ENCODE assay signal across 26 cellular contexts in genomic region chr5:163384669-163385068, GRCh38. TPM values are rescaled to one million over a fixed set of nuclear protein-coding genes. Genes with fewer than 3 reads are reported as not detected.
DNase-seq lines count a peak whose midpoint lies in the region; ATAC-seq and TF ChIP-seq lines count a peak whose summit lies in the region.
"Had no signal": no experiment of that assay in that cellular context is flagged by ENCODE, and none has a peak within 500 bp of the region (broad histone marks: within the 10 kb centered on the region; RNA-seq: fewer than 3 reads in every experiment).

No MANE protein-coding gene starts in this region.

- H2BK15ac ChIP-seq in mesenchymal stem cell (ENCODE audit: low read depth, poor library complexity, severe bottlenecking) = no peak overlapping the region
- no peak overlapping the region for H2BK15ac ChIP-seq in H9 (ENCODE audit: low read depth, low read length)

- H3K4ac ChIP-seq in mesenchymal stem cell (ENCODE audit: low read depth in 1 of 2, low read length in 2 of 2) = no peak overlapping the region
- H3K4ac ChIP-seq in H9 (ENCODE audit: low read depth, low read length) = no peak overlapping the region

- H4K8ac ChIP-seq in mesenchymal stem cell (ENCODE audit: low read length) (no peak overlapping the region), H9 (replicated peaks; ENCODE audit: insufficient read length, low read depth, low read length) (no peak overlapping the region)

- H3K27me3 ChIP-seq in mesenchymal stem cell (ENCODE audit: control insufficient read depth in 1 of 2, insufficient read depth in 1 of 2, low read length in 2 of 2) (no peaks in the 10 kb centered on the region), PC-3 (ENCODE audit: low read length) (no peaks in the 10 kb centered on the region), H9 (ENCODE audit: insufficient read depth, low read length) (no peaks in the 10 kb centered on the region)

- H3K9me2 ChIP-seq in PC-3 (replicated peaks; ENCODE audit: low read length) = no peaks in the 10 kb centered on the region

- H3K79me1 ChIP-seq in mesenchymal stem cell (replicated peaks; ENCODE audit: low read length, poor library complexity, severe bottlenecking) (no peaks in the 10 kb centered on the region), H9 (ENCODE audit: insufficient read depth, low read depth, low read length, poor library complexity, severe bottlenecking) (no peaks in the 10 kb centered on the region)

- DNase-seq in G401 (ENCODE audit: low spot score) = peak; percentile 15
- DNase-seq in mesenchymal stem cell = no peak
- DNase-seq in superior temporal gyrus (ENCODE audit: extremely low spot score) = peak; percentile 78
- DNase-seq in PC-3 = no peak
- DNase-seq in H9 = no peak
- DNase-seq in activated naive CD4-positive, alpha-beta T cell treated with anti-CD3 and anti-CD28 coated beads for 36 hours = no peak
- DNase-seq: AML-193; C1 segment of cervical spinal cord; CD4-positive, alpha-beta memory T cell; COR-L47; DMS79; EL; NCI-H1048; NCI-H1417; NCI-H1694; NCI-H2081 treated with DMSO at 0.1 percent for 48 hours; NCI-H2171; NCI-H226; NCI-H510A; NCI-H748 treated with DMSO at 0.1 percent for 48 hours; PC-9; Right ventricle myocardium superior; RPMI8226 had no signal

- no peaks in the 10 kb centered on the region for H3K27me3 Mint-ChIP-seq in H9 (ENCODE audit: low read depth)
- H3K27me3 Mint-ChIP-seq in activated naive CD4-positive, alpha-beta T cell treated with anti-CD3 and anti-CD28 coated beads for 36 hours (ENCODE audit: low read depth) = peaks cover 2% of the 10 kb centered on the region

- POLR2A ChIA-PET in PC-3 (lab: Charles Lee; ENCODE audit: unreplicated experiment) = no interaction called here

- in situ Hi-C loops in G401 (cut with HindIII; ENCODE audit: low sequenced_read_pairs) = no loop called here

- H3K14ac ChIP-seq in mesenchymal stem cell (ENCODE audit: low read length in 2 of 2) (no peak overlapping the region), H9 (ENCODE audit: insufficient read depth, low read length) (no peak overlapping the region)

- H3K9me3 ChIP-seq in mesenchymal stem cell (ENCODE audit: control insufficient read depth, low read length) (no peaks in the 10 kb centered on the region), PC-3 (ENCODE audit: low read length) (no peaks in the 10 kb centered on the region), H9 (ENCODE audit: control insufficient read depth, low read depth, low read length) (no peaks in the 10 kb centered on the region)

- H3K23me2 ChIP-seq in H9 (ENCODE audit: insufficient read length, low read depth, low read length, poor library complexity, severe bottlenecking) = no peaks in the 10 kb centered on the region

- H2AFZ ChIP-seq in mesenchymal stem cell (ENCODE audit: low read depth, low read length) (no peak overlapping the region), PC-3 (ENCODE audit: low read length) (no peak overlapping the region), H9 (ENCODE audit: low read length) (no peak overlapping the region)
- H2AFZ ChIP-seq: PC-9 had no signal

- H3K4me3 Mint-ChIP-seq in H9 = no peak overlapping the region
- no peak overlapping the region for H3K4me3 Mint-ChIP-seq in activated naive CD4-positive, alpha-beta T cell treated with anti-CD3 and anti-CD28 coated beads for 36 hours
- H3K4me3 Mint-ChIP-seq: CD4-positive, alpha-beta memory T cell had no signal

- H3K36me3 ChIP-seq in mesenchymal stem cell (ENCODE audit: control insufficient read depth in 1 of 2, insufficient read depth in 2 of 2, low read depth in 1 of 2, low read length in 2 of 2) = no peaks in the 10 kb centered on the region
- no peaks in the 10 kb centered on the region for H3K36me3 ChIP-seq in PC-3 (ENCODE audit: low read depth, low read length)

- H3K56ac ChIP-seq in H9 (ENCODE audit: insufficient read length, low read depth, low read length) = no peak overlapping the region

- H2BK120ac ChIP-seq in mesenchymal stem cell (ENCODE audit: low read depth, low read length) (no peak overlapping the region), H9 (ENCODE audit: low read depth, low read length, poor library complexity, severe bottlenecking) (no peak overlapping the region)

- H3K4me2 ChIP-seq in mesenchymal stem cell (ENCODE audit: low read length, poor library complexity, severe bottlenecking) = no peak overlapping the region
- no peak overlapping the region for H3K4me2 ChIP-seq in PC-3 (ENCODE audit: low read length)
- no peak overlapping the region for H3K4me2 ChIP-seq in H9 (ENCODE audit: insufficient read depth, insufficient read length, low read length)
- H3K4me2 ChIP-seq: PC-9 had no signal

- H3K18ac ChIP-seq in mesenchymal stem cell (ENCODE audit: low read depth in 1 of 2, low read length in 2 of 2) = no peak overlapping the region
- H3K18ac ChIP-seq in H9 (ENCODE audit: insufficient read length, low read depth, low read length) = no peak overlapping the region

- H3F3A ChIP-seq in PC-3 (ENCODE audit: low read length, unreplicated experiment) = no peaks in the 10 kb centered on the region

- TF ChIP-seq CTCF in PC-3 (conservative IDR thresholded peaks at IDR 0.05; ENCODE audit: low read depth, low read length) (no peak), H9 (conservative IDR thresholded peaks at IDR 0.05) (no peak)

- H3K23ac ChIP-seq in mesenchymal stem cell (ENCODE audit: low read length in 2 of 2) (no peak overlapping the region), H9 (ENCODE audit: insufficient read length, low read depth, low read length) (no peak overlapping the region)

- H4K20me1 ChIP-seq in PC-3 (ENCODE audit: low read length) (no peaks in the 10 kb centered on the region), H9 (ENCODE audit: control insufficient read depth, insufficient read depth, insufficient read length) (no peaks in the 10 kb centered on the region)

- H4K91ac ChIP-seq in mesenchymal stem cell (ENCODE audit: low read length) = no peak overlapping the region
- H4K91ac ChIP-seq in H9 (ENCODE audit: insufficient read length, low read depth, low read length) = no peak overlapping the region

- H2AK5ac ChIP-seq in mesenchymal stem cell (ENCODE audit: low read length, severe bottlenecking) (no peak overlapping the region), H9 (ENCODE audit: insufficient read length, low read length) (no peak overlapping the region)

- H3K27ac ChIP-seq in angular gyrus (ENCODE audit: low read depth, low read length) (peak overlapping the region; percentile 90), mesenchymal stem cell (ENCODE audit: low read length, poor library complexity, severe bottlenecking) (no peak overlapping the region), PC-3 (ENCODE audit: low read length) (no peak overlapping the region), H9 (ENCODE audit: insufficient read length, low read depth, low read length) (no peak overlapping the region)
- H3K27ac ChIP-seq: HL-60, PC-9 had no signal

- H3K36me3 Mint-ChIP-seq in H9 (ENCODE audit: insufficient read depth in 1 of 3, low read depth in 3 of 3) = no peaks in the 10 kb centered on the region; a peak in 1 of 7 replicates
- H3K36me3 Mint-ChIP-seq in activated naive CD4-positive, alpha-beta T cell treated with anti-CD3 and anti-CD28 coated beads for 36 hours (ENCODE audit: low read depth) = no peaks in the 10 kb centered on the region
- H3K36me3 Mint-ChIP-seq: CD4-positive, alpha-beta memory T cell had no signal

- no peak overlapping the region for H3T11ph ChIP-seq in H9 (ENCODE audit: low read length)

- H2BK20ac ChIP-seq in H9 (ENCODE audit: low read depth, low read length, poor library complexity, severe bottlenecking) = no peak overlapping the region

- intact Hi-C loops in PC-3 (cut with micrococcal nuclease) = no loop called here
- intact Hi-C loops in activated naive CD4-positive, alpha-beta T cell treated with anti-CD3 and anti-CD28 coated beads for 36 hours (cut with micrococcal nuclease) = no loop called here

- 92% methylated on average over 1 of the region's 4 CpGs for WGBS in mesenchymal stem cell
- WGBS in H9 (ENCODE audit: extremely low coverage, insufficient read length, low lambda C conversion rate) = no CpG with 5 or more reads among the region's 4 CpGs

- H2BK5ac ChIP-seq in mesenchymal stem cell (ENCODE audit: low read depth, low read length, poor library complexity, severe bottlenecking) (no peak overlapping the region), H9 (ENCODE audit: insufficient read length, low read length) (no peak overlapping the region)

- peaks cover 4 to 5% of the 10 kb centered on the region in 2 experiments for H3K4me1 Mint-ChIP-seq in H9
- no peaks in the 10 kb centered on the region for H3K4me1 Mint-ChIP-seq in activated naive CD4-positive, alpha-beta T cell treated with anti-CD3 and anti-CD28 coated beads for 36 hours (ENCODE audit: low read depth)
- H3K4me1 Mint-ChIP-seq: CD4-positive, alpha-beta memory T cell had no signal

- CTCF ChIA-PET in PC-3 (lab: Charles Lee) = no interaction called here
- CTCF ChIA-PET in activated naive CD4-positive, alpha-beta T cell treated with anti-CD3 and anti-CD28 coated beads for 36 hours (lab: Charles Lee) = no interaction called here

- H3K9ac ChIP-seq in mesenchymal stem cell (ENCODE audit: low read length) (peak overlapping the region; percentile 75), PC-3 (ENCODE audit: low read length) (no peak overlapping the region), H9 (ENCODE audit: extremely low read depth, insufficient read length, low read length) (no peak overlapping the region)

- no TSS peak for BruUV-seq in PC-3 (replicated peaks; lab: Mats Ljungman, UMichigan)

- no peak overlapping the region for H2BK12ac ChIP-seq in mesenchymal stem cell (ENCODE audit: low read length in 2 of 2)
- H2BK12ac ChIP-seq in H9 (ENCODE audit: insufficient read length, low read depth, low read length) = no peak overlapping the region

- H3K27ac Mint-ChIP-seq in H9 = no peak overlapping the region
- H3K27ac Mint-ChIP-seq in activated naive CD4-positive, alpha-beta T cell treated with anti-CD3 and anti-CD28 coated beads for 36 hours = no peak overlapping the region
- H3K27ac Mint-ChIP-seq: CD4-positive, alpha-beta memory T cell had no signal

- H3K4me3 ChIP-seq in mesenchymal stem cell (ENCODE audit: insufficient read depth in 1 of 2, low read depth in 1 of 2, low read length in 2 of 2) (peak overlapping the region in 1 of 2 experiments; percentile 19), PC-3 (ENCODE audit: low read length) (no peak overlapping the region)
- H3K4me3 ChIP-seq: PC-9 had no signal

- no peak overlapping the region for H4K5ac ChIP-seq in H9 (ENCODE audit: insufficient read length, low read depth, low read length)

- peaks cover 3% of the 10 kb centered on the region for H3K4me1 ChIP-seq in mesenchymal stem cell (ENCODE audit: control insufficient read depth, insufficient read depth, low read depth, low read length)
- H3K4me1 ChIP-seq in PC-3 (ENCODE audit: insufficient read depth, low read length) = peaks cover 20% of the 10 kb centered on the region
- H3K4me1 ChIP-seq in H9 (ENCODE audit: insufficient read depth, low read length) = no peaks in the 10 kb centered on the region

- H3K9me3 Mint-ChIP-seq in H9 = no peaks in the 10 kb centered on the region; a peak in 1 of 5 replicates
- no peaks in the 10 kb centered on the region for H3K9me3 Mint-ChIP-seq in activated naive CD4-positive, alpha-beta T cell treated with anti-CD3 and anti-CD28 coated beads for 36 hours

- no peaks in the 10 kb centered on the region for H3K79me2 ChIP-seq in PC-3 (ENCODE audit: low read length)
- no peaks in the 10 kb centered on the region for H3K79me2 ChIP-seq in H9 (ENCODE audit: insufficient read depth, low read length)

- no peak for ATAC-seq in PC-3
- ATAC-seq: HCT116 had no signal

RNA-seq across cellular contexts. Expression of gene CCNG1, which starts 52.7 kb away (rescaled TPM):
- 422 and 554 TPM in 2 replicates for total RNA-seq in G401 (2014; rRNA removed; shearing (Covaris generic))
- 162 TPM for polyA plus RNA-seq in mesenchymal stem cell (2013, experiment 1 of 2)
- 165 TPM for polyA plus RNA-seq in mesenchymal stem cell (2013, experiment 2 of 2)
- total RNA-seq in PC-3 (2014; rRNA removed) = 60.9 and 70.0 TPM in 2 replicates
- total RNA-seq in H9 (2021) = 521 and 523 TPM in 2 replicates
- 100 to 1,000 TPM; 213 to 227 TPM for total RNA-seq in activated naive CD4-positive, alpha-beta T cell treated with anti-CD3 and anti-CD28 coated beads for 36 hours

Comparison
In these comparisons a context has a peak if more than half of its experiments do, and no peak if none do; other contexts are left out.
1. DNase-seq: peak in G401 (single experiment) and superior temporal gyrus (single experiment); none in mesenchymal stem cell (single experiment), PC-3 (single experiment), H9 (single experiment) and activated naive CD4-positive, alpha-beta T cell treated with anti-CD3 and anti-CD28 coated beads for 36 hours (single experiment).